Comparison of ENCODE assay signal across 1 cellular context in genomic region chr1:33276573-33277298, GRCh38.
TF ChIP-seq lines count a peak whose summit lies in the region.

No MANE protein-coding gene starts in this region.

TF ChIP-seq in HepG2, 621 proteins besides CTCF, POLR2A, EP300 and RAD21:
- no peak for TF ChIP-seq NFE2L1 (CRISPR knock-in tag; IDR thresholded peaks at IDR 0.05; ENCODE audit: borderline replicate concordance)
- TF ChIP-seq ZNF503 (CRISPR knock-in tag; IDR thresholded peaks at IDR 0.05) = no peak
- no peak for TF ChIP-seq ZNF782 (CRISPR knock-in tag; IDR thresholded peaks at IDR 0.05; ENCODE audit: borderline replicate concordance)
- no peak for TF ChIP-seq LRRFIP1 (CRISPR knock-in tag; conservative IDR thresholded peaks at IDR 0.05)
- no peak for TF ChIP-seq ISX (CRISPR knock-in tag; conservative IDR thresholded peaks at IDR 0.05)
- TF ChIP-seq ZNF761 (CRISPR knock-in tag; conservative IDR thresholded peaks at IDR 0.05) = no peak
- TF ChIP-seq MLXIP (CRISPR knock-in tag; IDR thresholded peaks at IDR 0.05; ENCODE audit: borderline replicate concordance) = no peak
- TF ChIP-seq NR2F1 (CRISPR knock-in tag; IDR thresholded peaks at IDR 0.05) = no peak
- TF ChIP-seq ZNF720 (CRISPR knock-in tag; IDR thresholded peaks at IDR 0.05) = no peak
